Comparison of ENCODE assay signal across 8 cellular contexts in genomic region chr14:101780887-101781239, GRCh38. TPM values are rescaled to one million over a fixed set of nuclear protein-coding genes. Genes with fewer than 3 reads are reported as not detected.
DNase-seq lines count a peak whose midpoint lies in the region; ATAC-seq, FAIRE-seq and TF ChIP-seq lines count a peak whose summit lies in the region.

No MANE protein-coding gene starts in this region.

- no peaks in the 10 kb centered on the region for H3K9me2 ChIP-seq in SK-N-SH

- peaks cover 18 to 46% (median 34%) of the 10 kb centered on the region in 11 experiments; a peak in 21 of 22 replicates for H3K36me3 ChIP-seq in BLaER1 treated with 17β-estradiol and CSF1 and Interleukin-3, amounts not matched to agents 10 nM and 100 nM
- H3K36me3 ChIP-seq in SK-N-SH (replicated peaks in 1 of 2; ENCODE audit: control insufficient read depth in 1 of 2, insufficient read depth in 2 of 2, low read length in 1 of 2) (peaks cover 0 to 7% of the 10 kb centered on the region in 2 experiments), left ventricle myocardium inferior (no peaks in the 10 kb centered on the region), trophoblast cell (ENCODE audit: control insufficient read depth in 1 of 2, insufficient read depth in 2 of 2, low read length in 2 of 2) (no peaks in the 10 kb centered on the region)

- POLR2A ChIA-PET in SK-N-SH (lab: Yijun Ruan, JAX): no interaction called here

- TF ChIP-seq CTCF in SK-N-SH (IDR thresholded peaks at IDR 0.05): no peak
- TF ChIP-seq CTCF in left ventricle myocardium inferior (IDR thresholded peaks at IDR 0.05; ENCODE audit: borderline replicate concordance): no peak

- no peak overlapping the region for H2BK5ac ChIP-seq in trophoblast cell (ENCODE audit: low read depth, low read length, poor library complexity)

- peaks cover 8 to 39% (median 28%) of the 10 kb centered on the region in 11 experiments; a peak in 20 of 22 replicates for H3K9me3 ChIP-seq in BLaER1 treated with 17β-estradiol and CSF1 and Interleukin-3, amounts not matched to agents 10 nM and 100 nM (replicated peaks in 1 of 11)
- H3K9me3 ChIP-seq in SK-N-SH (no peaks in the 10 kb centered on the region), left ventricle myocardium inferior (replicated peaks) (no peaks in the 10 kb centered on the region), trophoblast cell (ENCODE audit: insufficient read depth, low read depth, low read length) (no peaks in the 10 kb centered on the region)

- H2BK12ac ChIP-seq in trophoblast cell (ENCODE audit: low read length): no peak overlapping the region

- H4K20me1 ChIP-seq in BLaER1 treated with 17β-estradiol and CSF1 and Interleukin-3, amounts not matched to agents 10 nM and 100 nM: peaks cover 0 to 45% (median 0%) of the 10 kb centered on the region in 11 experiments; a peak in 7 of 22 replicates
- H4K20me1 ChIP-seq in SK-N-SH (ENCODE audit: insufficient read depth): no peaks in the 10 kb centered on the region

- FAIRE-seq in urothelium cell line (lab: Jason Lieb, UNC): no peak

- no peak for TF ChIP-seq RAD21 in SK-N-SH (IDR thresholded peaks at IDR 0.05; ENCODE audit: low read length)

- H3K23ac ChIP-seq in trophoblast cell (ENCODE audit: low read length): no peak overlapping the region

- H4K91ac ChIP-seq in trophoblast cell (ENCODE audit: low read depth, low read length): no peak overlapping the region

- CTCF ChIA-PET in SK-N-SH (lab: Yijun Ruan, JAX): interaction anchor here (1.8 kb wide), 1 partner anchor 10 kb away, joined by 12 read pairs; no protein-coding TSS in a partner anchor

- no peak overlapping the region for H4K8ac ChIP-seq in trophoblast cell (ENCODE audit: low read depth, low read length)

- H4K12ac ChIP-seq in trophoblast cell (ENCODE audit: low read depth, low read length): no peak overlapping the region

- 95% methylated on average over 12 of the region's 15 CpGs for WGBS in SK-N-SH (ENCODE audit: low lambda C conversion rate)
- no CpG with 5 or more reads among the region's 15 CpGs for WGBS in trophoblast cell (ENCODE audit: extremely low coverage, insufficient coverage, insufficient read length)

- H3K4ac ChIP-seq in trophoblast cell (ENCODE audit: low read depth, low read length): no peak overlapping the region

- peaks cover 41 to 76% (median 59%) of the 10 kb centered on the region in 10 experiments for H3K4me1 ChIP-seq in BLaER1 treated with 17β-estradiol and CSF1 and Interleukin-3, amounts not matched to agents 10 nM and 100 nM
- peaks cover 0 to 5% of the 10 kb centered on the region in 2 experiments; a peak in 1 of 4 replicates for H3K4me1 ChIP-seq in SK-N-SH (ENCODE audit: control insufficient read depth in 1 of 2, insufficient read depth in 2 of 2, low read depth in 1 of 2, low read length in 1 of 2)
- peaks cover 48% of the 10 kb centered on the region for H3K4me1 ChIP-seq in left ventricle myocardium inferior
- peaks cover 4 to 8% of the 10 kb centered on the region in 2 experiments for H3K4me1 ChIP-seq in trophoblast cell (ENCODE audit: control insufficient read depth in 1 of 2, insufficient read depth in 2 of 2, low read length in 2 of 2)

- no peak overlapping the region for H3K18ac ChIP-seq in trophoblast cell (ENCODE audit: low read length)

- no peak overlapping the region for H2BK120ac ChIP-seq in trophoblast cell (ENCODE audit: insufficient read depth, low read length, poor library complexity)

- H2AFZ ChIP-seq in SK-N-SH (ENCODE audit: low read depth) (no peak overlapping the region), trophoblast cell (ENCODE audit: insufficient read depth, low read length, poor library complexity) (no peak overlapping the region)

- peaks cover 2% of the 10 kb centered on the region for H3F3A ChIP-seq in SK-N-SH (replicated peaks; ENCODE audit: insufficient read depth)

- TF ChIP-seq EP300 in SK-N-SH (IDR thresholded peaks at IDR 0.05; ENCODE audit: borderline replicate concordance in 1 of 2, low read depth in 1 of 2, low read length in 1 of 2): no peak

- no peaks in the 10 kb centered on the region; a peak in 1 of 22 replicates for H3K27me3 ChIP-seq in BLaER1 treated with 17β-estradiol and CSF1 and Interleukin-3, amounts not matched to agents 10 nM and 100 nM
- H3K27me3 ChIP-seq in SK-N-SH (ENCODE audit: insufficient read depth) (no peaks in the 10 kb centered on the region), left ventricle myocardium inferior (ENCODE audit: low read depth) (no peaks in the 10 kb centered on the region), trophoblast cell (ENCODE audit: insufficient read depth, low read length) (peaks cover 21% of the 10 kb centered on the region)

- H3K9ac ChIP-seq in BLaER1 treated with 17β-estradiol and CSF1 and Interleukin-3, amounts not matched to agents 10 nM and 100 nM: peak overlapping the region; percentile 79 to 98 (median 94)
- H3K9ac ChIP-seq in SK-N-SH (no peak overlapping the region), trophoblast cell (ENCODE audit: low read length) (no peak overlapping the region)

- intact Hi-C loops in left ventricle myocardium inferior (cut with micrococcal nuclease): no loop called here

- peak overlapping the region; percentile 91 to 99 (median 99) for H3K4me2 ChIP-seq in BLaER1 treated with 17β-estradiol and CSF1 and Interleukin-3, amounts not matched to agents 10 nM and 100 nM
- peak overlapping the region; percentile 80; the same call in 1 of the 2 replicates for H3K4me2 ChIP-seq in SK-N-SH
- H3K4me2 ChIP-seq in trophoblast cell (ENCODE audit: low read length): peak overlapping the region; percentile 46

- no peaks in the 10 kb centered on the region for H3K79me1 ChIP-seq in trophoblast cell (ENCODE audit: low read length)

- H3K4me3 ChIP-seq in BLaER1 treated with 17β-estradiol and CSF1 and Interleukin-3, amounts not matched to agents 10 nM and 100 nM: peak overlapping the region; percentile 57 to 77 (median 70)
- no peak overlapping the region for H3K4me3 ChIP-seq in SK-N-SH (ENCODE audit: low read depth in 2 of 2, low read length in 1 of 2)
- peak overlapping the region; percentile 72 for H3K4me3 ChIP-seq in left ventricle myocardium inferior
- no peak overlapping the region for H3K4me3 ChIP-seq in trophoblast cell (ENCODE audit: low read depth, low read length)

- no peak for DNase-seq in SK-N-SH
- no peak for DNase-seq in left ventricle myocardium inferior
- no peak for DNase-seq in trophoblast cell
- no peak for DNase-seq in NCI-H2196 (lab: John Stamatoyannopoulos, UW; ENCODE audit: unreplicated experiment)
- no peak for DNase-seq in urothelium cell line (ENCODE audit: low spot score)

- ATAC-seq in HG03469 (IDR thresholded peaks at IDR 0.05; ENCODE audit: unreplicated experiment) (no peak), GM19463 (IDR thresholded peaks at IDR 0.05; ENCODE audit: unreplicated experiment) (no peak)

- H2AK5ac ChIP-seq in trophoblast cell (ENCODE audit: low read length): no peak overlapping the region

- no peak overlapping the region for H3K14ac ChIP-seq in trophoblast cell (ENCODE audit: low read length)

- peak overlapping the region; percentile 71 to 99 (median 96); a peak in 20 of 22 replicates for H3K27ac ChIP-seq in BLaER1 treated with 17β-estradiol and CSF1 and Interleukin-3, amounts not matched to agents 10 nM and 100 nM
- no peak overlapping the region for H3K27ac ChIP-seq in SK-N-SH (ENCODE audit: low read depth in 2 of 2, low read length in 1 of 2)
- peak overlapping the region; percentile 61 for H3K27ac ChIP-seq in left ventricle myocardium inferior (replicated peaks)
- no peak overlapping the region for H3K27ac ChIP-seq in trophoblast cell (ENCODE audit: low read depth, low read length)

- H3K79me2 ChIP-seq in SK-N-SH (ENCODE audit: insufficient read depth) (peaks cover 4% of the 10 kb centered on the region; the same call in 1 of the 2 replicates), trophoblast cell (ENCODE audit: control insufficient read depth, insufficient read depth, low read length, poor library complexity) (no peaks in the 10 kb centered on the region)

TF ChIP-seq in SK-N-SH, 30 proteins besides CTCF, POLR2A, EP300 and RAD21 (continues in another document):
- TF ChIP-seq TAF1 (IDR thresholded peaks at IDR 0.05; ENCODE audit: borderline replicate concordance, low read depth, low read length) (no peak), FOXJ3 (CRISPR knock-in tag; IDR thresholded peaks at IDR 0.05) (no peak), CHD2 (IDR thresholded peaks at IDR 0.05; ENCODE audit: low read length, partially characterized antibody) (no peak), PBX3 (IDR thresholded peaks at IDR 0.05) (no peak), GATA2 (CRISPR knock-in tag; IDR thresholded peaks at IDR 0.05) (no peak), NFIC (IDR thresholded peaks at IDR 0.05; ENCODE audit: borderline replicate concordance) (no peak), FOXM1 (IDR thresholded peaks at IDR 0.05; ENCODE audit: low read depth) (no peak), USF2 (IDR thresholded peaks at IDR 0.05; ENCODE audit: borderline replicate concordance, low read depth, low read length) (no peak)

RNA-seq across cellular contexts. Expression of gene PPP2R5C, which starts 19.4 kb away (rescaled TPM):
- 43.7 and 61.0 TPM in 2 replicates for polyA plus RNA-seq in SK-N-SH (2012; rRNA removed)
- polyA plus RNA-seq in SK-N-SH (2012; cell fraction: cytosol; rRNA removed): 61.5 and 75.2 TPM in 2 replicates
- 40.4 and 72.7 TPM in 2 replicates for polyA plus RNA-seq in SK-N-SH (2012; cell fraction: nucleus; rRNA removed)
- 198 TPM for total RNA-seq in left ventricle myocardium inferior
- polyA plus RNA-seq in trophoblast cell (2013): 136 and 143 TPM in 2 replicates

Comparison
In these comparisons a context has a peak if more than half of its experiments do, and no peak if none do; other contexts are left out.
1. H3K27ac ChIP-seq: peak in BLaER1 treated with 17β-estradiol and CSF1 and Interleukin-3, amounts not matched to agents 10 nM and 100 nM (11 of 11) and left ventricle myocardium inferior (single experiment); none in SK-N-SH (0 of 2) and trophoblast cell (single experiment).
2. H3K4me2 ChIP-seq: peak in every context shown above with its lines; median percentile 99 in BLaER1 treated with 17β-estradiol and CSF1 and Interleukin-3, amounts not matched to agents 10 nM and 100 nM; 80 in SK-N-SH; 46 in trophoblast cell.
3. H3K4me3 ChIP-seq: peak in BLaER1 treated with 17β-estradiol and CSF1 and Interleukin-3, amounts not matched to agents 10 nM and 100 nM (10 of 10) and left ventricle myocardium inferior (single experiment); none in SK-N-SH (0 of 2) and trophoblast cell (single experiment).
4. H3K9ac ChIP-seq: peak in BLaER1 treated with 17β-estradiol and CSF1 and Interleukin-3, amounts not matched to agents 10 nM and 100 nM (11 of 11); none in SK-N-SH (single experiment) and trophoblast cell (single experiment).